8 cellular contexts compared by ENCODE assay signal in genomic region chr5:131264453-131265200, GRCh38. TPM values are rescaled to one million over a fixed set of nuclear protein-coding genes. Genes with fewer than 3 reads are reported as not detected.
A peak's percentile ranks its signal among the peaks of the same experiment; 100 is the strongest.
DNase-seq lines count a peak whose midpoint lies in the region; ATAC-seq, FAIRE-seq and TF ChIP-seq lines count a peak whose summit lies in the region.

No MANE protein-coding gene starts in this region.

- CTCF ChIA-PET in A673 (lab: Charles Lee) (no interaction called here), H1 (lab: Charles Lee; ENCODE audit: partially characterized antibody) (interaction anchor here (0.6 to 3.6 kb wide), 9 partner anchors 14 to 978 kb away, joined by 3 to 21 read pairs (median 4); partner anchors contain the start of gene HINT1)
- CTCF ChIA-PET in activated CD4-positive, alpha-beta T cell treated with anti-CD3 and anti-CD28 coated beads, Interleukin-2, amount 10 ng/mL, durations not matched to agents 7 days and 5 days (lab: Charles Lee): interaction anchor here (0.6 to 4.8 kb wide), 23 partner anchors 8 to 187 kb away, joined by 3 to 28 read pairs (median 5); no protein-coding TSS in a partner anchor

- WGBS in H1 (ENCODE audit: extremely low coverage in 1 of 2, insufficient coverage in 1 of 2, insufficient read length in 1 of 2, insufficient replicate concordance in 2 of 2, low coverage in 1 of 2, low lambda C conversion rate in 2 of 2, missing lambda C conversion rate in 1 of 2), 2 experiments: 2% methylated on average over 16 of the region's 37 CpGs; no CpG with 5 or more reads in 1 of the 2 experiments
- 2 to 3% methylated on average over 17 to 37 of the region's 37 CpGs for WGBS in testis, 2 donors

- no TSS peak for BruUV-seq in A673 (replicated peaks; lab: Mats Ljungman, UMichigan)

- peak overlapping the region; percentile 91 to 98 (median 94) for H3K4me3 Mint-ChIP-seq in IgD-negative memory B cell
- H3K4me3 Mint-ChIP-seq in activated CD4-positive, alpha-beta T cell treated with anti-CD3 and anti-CD28 coated beads, Interleukin-2, amount 10 ng/mL, durations not matched to agents 7 days and 5 days: peak overlapping the region; percentile 83

- no peak overlapping the region for H3K4ac ChIP-seq in H1 (replicated peaks; ENCODE audit: insufficient read length, low read depth, low read length)

- H4K20me1 ChIP-seq in H1 (replicated peaks in 1 of 2; ENCODE audit: control insufficient read depth in 1 of 2, insufficient read depth in 2 of 2, low read length in 2 of 2): peaks cover 0 to 3% of the 10 kb centered on the region in 2 experiments

- H3K9me3 ChIP-seq in A673 (ENCODE audit: low read depth, low read length, poor library complexity, severe bottlenecking) (no peaks in the 10 kb centered on the region), H1 (ENCODE audit: insufficient read depth in 2 of 2, low read depth in 1 of 2, low read length in 1 of 2) (no peaks in the 10 kb centered on the region), mucosa of descending colon (no peaks in the 10 kb centered on the region), testis (no peaks in the 10 kb centered on the region)

- ATAC-seq in GM18498 (IDR thresholded peaks at IDR 0.05; ENCODE audit: unreplicated experiment) (peak; percentile 2), mucosa of descending colon (peak; percentile 43), HG02678 (IDR thresholded peaks at IDR 0.05; ENCODE audit: unreplicated experiment) (no peak)

- no peak overlapping the region; the same call in 1 of the 2 replicates for H2AFZ ChIP-seq in H1 (ENCODE audit: low read length)

- H3K9ac ChIP-seq in H1 (replicated peaks in 1 of 4; ENCODE audit: extremely low read depth in 1 of 4, low read depth in 3 of 4, low read length in 3 of 4): peak overlapping the region; percentile 87 to 94 (median 94)

- DNase-seq in A673 (ENCODE audit: low spot score) (peak; percentile 62), H1 (ENCODE audit: low read depth in 1 of 2, low spot score in 2 of 2) (peak; percentile 3 to 59), mucosa of descending colon (peak; percentile 63 to 66 (median 66)), testis (peak; percentile 54)
- peak; percentile 63 for DNase-seq in activated CD4-positive, alpha-beta T cell treated with anti-CD3 and anti-CD28 coated beads, Interleukin-2, amount 10 ng/mL, durations not matched to agents 7 days and 5 days

- TF ChIP-seq CTCF in A673 (conservative IDR thresholded peaks at IDR 0.05; ENCODE audit: low read depth, low read length) (no peak), H1 (IDR thresholded peaks at IDR 0.05; ENCODE audit: control extremely low read depth in 1 of 3, insufficient read depth in 1 of 3, low read depth in 1 of 3, low read length in 3 of 3) (no peak), mucosa of descending colon (IDR thresholded peaks at IDR 0.05) (no peak), testis (IDR thresholded peaks at IDR 0.05) (no peak)

- FAIRE-seq in H1 (lab: Jason Lieb, UNC): no peak

- no peak overlapping the region for H2BK120ac ChIP-seq in H1 (replicated peaks; ENCODE audit: low read depth, low read length)

- H3K27me3 ChIP-seq in A673 (replicated peaks; ENCODE audit: insufficient read depth, low read depth, low read length, poor library complexity) (no peaks in the 10 kb centered on the region), H1 (replicated peaks in 1 of 4; ENCODE audit: control insufficient read depth in 3 of 4, extremely low read depth in 1 of 4, insufficient read depth in 3 of 4, low read length in 3 of 4) (no peaks in the 10 kb centered on the region), testis (no peaks in the 10 kb centered on the region)

- peak overlapping the region; percentile 92 for H3K27ac ChIP-seq in A673 (ENCODE audit: low read depth, low read length, poor library complexity, severe bottlenecking)
- peak overlapping the region; percentile 91 for H3K27ac ChIP-seq in H1 (ENCODE audit: low read depth, low read length)
- H3K27ac ChIP-seq in testis: peak overlapping the region; percentile 95

- H3K27ac Mint-ChIP-seq in IgD-negative memory B cell: peak overlapping the region; percentile 94
- peak overlapping the region; percentile 95 for H3K27ac Mint-ChIP-seq in activated CD4-positive, alpha-beta T cell treated with anti-CD3 and anti-CD28 coated beads, Interleukin-2, amount 10 ng/mL, durations not matched to agents 7 days and 5 days

- peaks cover 4% of the 10 kb centered on the region; the same call in 1 of the 2 replicates for H3K23me2 ChIP-seq in H1 (ENCODE audit: low read depth, low read length)

- peaks cover 27 to 29% (median 27%) of the 10 kb centered on the region in 3 donors for H3K4me1 Mint-ChIP-seq in IgD-negative memory B cell
- H3K4me1 Mint-ChIP-seq in activated CD4-positive, alpha-beta T cell treated with anti-CD3 and anti-CD28 coated beads, Interleukin-2, amount 10 ng/mL, durations not matched to agents 7 days and 5 days: peaks cover 44% of the 10 kb centered on the region

- H2AK5ac ChIP-seq in H1 (ENCODE audit: low read depth, low read length): no peak overlapping the region

- no peaks in the 10 kb centered on the region for H3K27me3 Mint-ChIP-seq in IgD-negative memory B cell
- H3K27me3 Mint-ChIP-seq in activated CD4-positive, alpha-beta T cell treated with anti-CD3 and anti-CD28 coated beads, Interleukin-2, amount 10 ng/mL, durations not matched to agents 7 days and 5 days: no peaks in the 10 kb centered on the region

- no peak for TF ChIP-seq EP300 in H1 (IDR thresholded peaks at IDR 0.05; ENCODE audit: borderline replicate concordance in 1 of 2, low read depth in 2 of 2, low read length in 2 of 2)

- peak overlapping the region; percentile 93; the same call in 1 of the 2 replicates for H4K8ac ChIP-seq in H1 (ENCODE audit: extremely low read depth, insufficient read depth, low read length)

- no peak overlapping the region for H3K14ac ChIP-seq in H1 (ENCODE audit: insufficient read length)

- POLR2A ChIA-PET in A673 (lab: Charles Lee; ENCODE audit: low non-redundant PET): interaction anchor here (0.6 to 0.7 kb wide), 3 partner anchors 14 to 266 kb away, joined by 3 to 8 read pairs (median 3); no protein-coding TSS in a partner anchor
- POLR2A ChIA-PET in activated CD4-positive, alpha-beta T cell treated with anti-CD3 and anti-CD28 coated beads, Interleukin-2, amount 10 ng/mL, durations not matched to agents 7 days and 5 days (lab: Charles Lee): interaction anchor here (0.6 to 1.6 kb wide), 10 partner anchors 21 to 1224 kb away, joined by 3 to 5 read pairs (median 4); no protein-coding TSS in a partner anchor
- POLR2A ChIA-PET in H1 (lab: Charles Lee; ENCODE audit: partially characterized antibody): interaction anchor here (0.7 to 1.8 kb wide), 12 partner anchors 9 to 123 kb away, joined by 3 to 7 read pairs (median 3); partner anchors contain the start of gene HINT1

- peaks cover 3% of the 10 kb centered on the region for H3K36me3 Mint-ChIP-seq in IgD-negative memory B cell
- H3K36me3 Mint-ChIP-seq in activated CD4-positive, alpha-beta T cell treated with anti-CD3 and anti-CD28 coated beads, Interleukin-2, amount 10 ng/mL, durations not matched to agents 7 days and 5 days (ENCODE audit: low read depth): peaks cover 43% of the 10 kb centered on the region

- no peak overlapping the region for H3K23ac ChIP-seq in H1 (ENCODE audit: insufficient read length)

- H3K18ac ChIP-seq in H1 (ENCODE audit: extremely low read depth, low read length): peak overlapping the region; percentile 95; the same call in 1 of the 2 replicates

- no peak overlapping the region for H2BK15ac ChIP-seq in H1 (ENCODE audit: low read length)

- no peaks in the 10 kb centered on the region for H3K79me1 ChIP-seq in H1 (ENCODE audit: low read depth, low read length)

- H3K36me3 ChIP-seq in A673 (ENCODE audit: insufficient read depth, low read length, poor library complexity, severe bottlenecking) (no peaks in the 10 kb centered on the region), H1 (ENCODE audit: control insufficient read depth in 2 of 4, insufficient read depth in 4 of 4, low read length in 3 of 4) (no peaks in the 10 kb centered on the region), mucosa of descending colon (ENCODE audit: low read depth) (no peaks in the 10 kb centered on the region), testis (ENCODE audit: low read depth, missing control alignments) (no peaks in the 10 kb centered on the region)

- peak overlapping the region; percentile 67 for H4K5ac ChIP-seq in H1 (ENCODE audit: insufficient read length, low read depth, low read length)

- peak overlapping the region; percentile 60 to 63 for H3K4me2 ChIP-seq in H1 (ENCODE audit: insufficient read depth in 1 of 2, low read depth in 2 of 2, low read length in 2 of 2)

- no peak for TF ChIP-seq RAD21 in H1 (IDR thresholded peaks at IDR 0.05 in 1 of 2, conservative IDR thresholded peaks at IDR 0.05 in 1 of 2; ENCODE audit: low read depth in 2 of 2, low read length in 2 of 2)

- H3K4me1 ChIP-seq in A673 (ENCODE audit: insufficient read depth, low read length, poor library complexity, severe bottlenecking) (peaks cover 18% of the 10 kb centered on the region), H1 (replicated peaks in 1 of 4; ENCODE audit: control insufficient read depth in 3 of 4, insufficient read depth in 4 of 4, low read length in 3 of 4) (no peaks in the 10 kb centered on the region; a peak in 1 of 7 replicates), mucosa of descending colon (ENCODE audit: low read depth) (peaks cover 23% of the 10 kb centered on the region), testis (peaks cover 14% of the 10 kb centered on the region)

- peak overlapping the region; percentile 90 for H3K56ac ChIP-seq in H1 (replicated peaks; ENCODE audit: insufficient read length, low read depth, low read length)

- peaks cover 0 to 43% of the 10 kb centered on the region in 2 experiments; a peak in 2 of 4 replicates for H3K79me2 ChIP-seq in H1 (ENCODE audit: control insufficient read depth in 1 of 2, insufficient read depth in 2 of 2, low read length in 2 of 2)

- TF ChIP-seq POLR2A in H1 (IDR thresholded peaks at IDR 0.05; ENCODE audit: control extremely low read depth in 1 of 2, low read depth in 2 of 2, low read length in 2 of 2) (peak in 1 of 2 experiments; percentile 11; a peak in 1 of 3 replicates), testis (IDR thresholded peaks at IDR 0.05) (no peak)

- H3K4me3 ChIP-seq in A673 (ENCODE audit: low read depth, low read length, poor library complexity, severe bottlenecking): peak overlapping the region; percentile 97
- peak overlapping the region; percentile 80 to 95 (median 87) for H3K4me3 ChIP-seq in H1 (ENCODE audit: extremely low read depth in 1 of 4, insufficient read depth in 2 of 4, low read depth in 3 of 4, low read length in 4 of 4)
- H3K4me3 ChIP-seq in mucosa of descending colon: peak overlapping the region; percentile 77
- peak overlapping the region; percentile 95 to 96 for H3K4me3 ChIP-seq in testis

- peak overlapping the region; percentile 82; the same call in 1 of the 2 replicates for H2BK5ac ChIP-seq in H1 (ENCODE audit: low read depth, low read length)

- H2BK12ac ChIP-seq in H1 (ENCODE audit: low read depth, low read length): no peak overlapping the region; the same call in 1 of the 2 replicates

- peak overlapping the region; percentile 91 for H4K91ac ChIP-seq in H1 (replicated peaks; ENCODE audit: insufficient read length, low read length)

- no peaks in the 10 kb centered on the region for H3K9me3 Mint-ChIP-seq in IgD-negative memory B cell
- H3K9me3 Mint-ChIP-seq in activated CD4-positive, alpha-beta T cell treated with anti-CD3 and anti-CD28 coated beads, Interleukin-2, amount 10 ng/mL, durations not matched to agents 7 days and 5 days: no peaks in the 10 kb centered on the region

- intact Hi-C loops in A673 (cut with micrococcal nuclease; ENCODE audit: unreplicated experiment) (loop anchor here (2.0 kb wide), 1 partner anchor 118 kb away; no protein-coding TSS in a partner anchor), mucosa of descending colon (cut with DNase I, micrococcal nuclease) (loop anchor here (1.0 to 10.0 kb wide), 3 partner anchors 16 to 120 kb away; partner anchors contain the start of gene HINT1 (in 2 of the 2)), testis (cut with DNase I; ENCODE audit: low total_unique reads) (loop anchor here (10.0 kb wide), 1 partner anchor 100 kb away; the partner anchor contains the start of gene HINT1)

- H2BK20ac ChIP-seq in H1 (ENCODE audit: low read length): no peak overlapping the region

RNA-seq across cellular contexts. Expression of gene CDC42SE2, which starts 0.8 kb away (rescaled TPM):
- total RNA-seq in A673 (2021) (25.5 and 26.6 TPM in 2 replicates), mucosa of descending colon (100 to 1,000 TPM in 2 of 3 donors, 10 to 100 TPM in 1; 60.5 to 116 (median 101) TPM), testis (10 to 100 TPM; 67.1 to 72.8 TPM)
- polyA plus RNA-seq in IgD-negative memory B cell (248 TPM), H1 (2011; rRNA removed) (8.0 and 16.7 TPM in 2 replicates), testis (ENCODE audit: insufficient read depth, low read depth, low replicate concordance) (57.6 TPM)
- 100 to 1,000 TPM; 145 TPM for total RNA-seq in activated CD4-positive, alpha-beta T cell treated with anti-CD3 and anti-CD28 coated beads, Interleukin-2, amount 10 ng/mL, durations not matched to agents 7 days and 5 days
- total RNA-seq in H1 (2021; fragmentation: NEBNext Ultra II Directional; extraction: Animal tissue kit (Norgen Biotek cat#: 25700)): 26.3 and 30.8 TPM in 2 replicates
- polyA plus RNA-seq in H1 (2011; cell fraction: cytosol; rRNA removed): 15.7 TPM
- polyA plus RNA-seq in H1 (2011; cell fraction: nucleus; rRNA removed): 1.8 TPM
- polyA plus RNA-seq in H1 (2012, experiment 1 of 2): 11.4 to 20.8 TPM (median 13.7 TPM) in 4 replicates
- polyA plus RNA-seq in H1 (2012, experiment 2 of 2): 6.7 TPM
- 14.7 TPM for polyA plus RNA-seq in H1 (2013, experiment 1 of 2)
- polyA plus RNA-seq in H1 (2013, experiment 2 of 2): 15.2 TPM
- 17.9 and 18.1 TPM in 2 replicates for polyA minus RNA-seq in H1 (2011; rRNA and poly(A)+ RNA removed)
- 9.8 TPM for polyA minus RNA-seq in H1 (2011; cell fraction: cytosol; rRNA and poly(A)+ RNA removed)
- 10.3 TPM for polyA minus RNA-seq in H1 (2011; cell fraction: nucleus; rRNA and poly(A)+ RNA removed)
